Comparison of ENCODE assay signal across 19 cellular contexts in the genomic region with DNA sequence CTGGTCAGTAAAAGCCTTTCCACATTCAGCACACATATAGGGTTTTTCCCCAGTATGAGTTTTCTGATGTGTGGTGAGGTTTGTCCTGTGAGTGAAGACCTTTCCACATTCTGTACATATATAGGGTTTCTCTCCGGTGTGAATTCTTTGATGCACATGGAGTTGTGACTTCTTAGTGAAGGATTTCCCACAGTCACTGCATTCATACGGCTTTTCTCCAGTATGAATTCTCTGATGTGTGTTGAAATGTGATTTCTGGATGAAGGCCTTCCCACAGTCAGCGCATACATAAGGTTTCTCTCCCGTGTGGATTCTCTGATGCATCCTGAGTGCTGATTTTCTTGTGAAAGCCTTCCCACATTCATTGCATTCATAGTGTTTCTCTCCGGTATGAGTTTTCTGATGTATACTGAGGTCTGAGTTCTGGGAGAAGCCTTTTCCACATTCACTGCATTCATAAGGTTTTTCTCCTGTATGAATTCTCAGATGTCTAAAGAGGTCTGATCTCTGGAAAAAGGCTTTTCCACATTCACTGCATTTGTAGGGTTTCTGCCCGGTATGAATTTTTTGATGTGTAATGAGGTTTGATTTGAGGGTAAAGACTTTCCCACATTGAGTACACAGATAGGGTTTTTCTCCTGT. TPM values are rescaled to one million over a fixed set of nuclear protein-coding genes. Genes with fewer than 3 reads are reported as not detected.
DNase-seq lines count a peak whose midpoint lies in the region; ATAC-seq, FAIRE-seq and TF ChIP-seq lines count a peak whose summit lies in the region.
"Had no signal": no experiment of that assay in that cellular context is flagged by ENCODE, and none has a peak within 500 bp of the region (broad histone marks: within the 10 kb centered on the region; RNA-seq: fewer than 3 reads in every experiment).

No MANE protein-coding gene starts in this region.

- no peak overlapping the region for H3K56ac ChIP-seq in H1 (replicated peaks; ENCODE audit: insufficient read length, low read depth, low read length)

- no peak for ATAC-seq in HCT116

- peaks cover 96 to 100% (median 100%) of the 10 kb centered on the region in 11 experiments for H3K9me3 ChIP-seq in BLaER1 treated with 17β-estradiol and CSF1 and Interleukin-3, amounts not matched to agents 10 nM and 100 nM (replicated peaks in 1 of 11)
- peaks cover 8 to 11% of the 10 kb centered on the region in 2 experiments; a peak in 2 of 4 replicates for H3K9me3 ChIP-seq in HCT116 (ENCODE audit: control insufficient read depth in 1 of 2, insufficient read depth in 1 of 2, low read depth in 1 of 2, low read length in 2 of 2)
- H3K9me3 ChIP-seq in H1 (ENCODE audit: insufficient read depth in 2 of 2, low read depth in 1 of 2, low read length in 1 of 2): peaks cover 25 to 35% of the 10 kb centered on the region in 2 experiments

- H3K23me2 ChIP-seq in H1 (ENCODE audit: low read depth, low read length): no peaks in the 10 kb centered on the region

- H2BK5ac ChIP-seq in H1 (ENCODE audit: low read depth, low read length): no peak overlapping the region

- no peak overlapping the region for H3K23ac ChIP-seq in H1 (ENCODE audit: insufficient read length)

- H2BK120ac ChIP-seq in H1 (replicated peaks; ENCODE audit: low read depth, low read length): no peak overlapping the region

- no peaks in the 10 kb centered on the region for H3K79me2 ChIP-seq in HCT116 (ENCODE audit: insufficient read depth, low read length)
- no peaks in the 10 kb centered on the region for H3K79me2 ChIP-seq in H1 (ENCODE audit: control insufficient read depth in 1 of 2, insufficient read depth in 2 of 2, low read length in 2 of 2)

- H3K4ac ChIP-seq in H1 (replicated peaks; ENCODE audit: insufficient read length, low read depth, low read length): no peak overlapping the region

- intact Hi-C loops in HCT116 (cut with micrococcal nuclease): no loop called here

- no peak overlapping the region for H3K9ac ChIP-seq in BLaER1 treated with 17β-estradiol and CSF1 and Interleukin-3, amounts not matched to agents 10 nM and 100 nM
- H3K9ac ChIP-seq in HCT116 (ENCODE audit: low read length): no peak overlapping the region
- no peak overlapping the region for H3K9ac ChIP-seq in H1 (replicated peaks in 1 of 4; ENCODE audit: extremely low read depth in 1 of 4, low read depth in 3 of 4, low read length in 3 of 4)

- no peaks in the 10 kb centered on the region for H3K79me1 ChIP-seq in H1 (ENCODE audit: low read depth, low read length)

- TF ChIP-seq RAD21 in HCT116 (IDR thresholded peaks at IDR 0.05; ENCODE audit: low read depth): no peak
- no peak for TF ChIP-seq RAD21 in H1 (IDR thresholded peaks at IDR 0.05 in 1 of 2, conservative IDR thresholded peaks at IDR 0.05 in 1 of 2; ENCODE audit: low read depth in 2 of 2, low read length in 2 of 2)

- H3K18ac ChIP-seq in H1 (ENCODE audit: extremely low read depth, low read length): no peak overlapping the region

- no peak for TF ChIP-seq POLR2A in HCT116 (IDR thresholded peaks at IDR 0.05; ENCODE audit: borderline replicate concordance, extremely low read depth, insufficient read depth, insufficient read length)
- no peak for TF ChIP-seq POLR2A in H1 (IDR thresholded peaks at IDR 0.05; ENCODE audit: control extremely low read depth in 1 of 2, low read depth in 2 of 2, low read length in 2 of 2)

- H3K4me1 ChIP-seq in BLaER1 treated with 17β-estradiol and CSF1 and Interleukin-3, amounts not matched to agents 10 nM and 100 nM: no peaks in the 10 kb centered on the region
- H3K4me1 ChIP-seq in HCT116 (ENCODE audit: control insufficient read depth in 1 of 2, insufficient read depth in 2 of 2, low read length in 2 of 2): no peaks in the 10 kb centered on the region
- H3K4me1 ChIP-seq in H1 (replicated peaks in 1 of 4; ENCODE audit: control insufficient read depth in 3 of 4, insufficient read depth in 4 of 4, low read length in 3 of 4): no peaks in the 10 kb centered on the region

- H2BK12ac ChIP-seq in H1 (ENCODE audit: low read depth, low read length): no peak overlapping the region

- no peak overlapping the region for H3K4me2 ChIP-seq in BLaER1 treated with 17β-estradiol and CSF1 and Interleukin-3, amounts not matched to agents 10 nM and 100 nM
- H3K4me2 ChIP-seq in HCT116 (ENCODE audit: low read length) (no peak overlapping the region), H1 (ENCODE audit: insufficient read depth in 1 of 2, low read depth in 2 of 2, low read length in 2 of 2) (no peak overlapping the region)

- H2AFZ ChIP-seq in HCT116 (ENCODE audit: low read depth, low read length, poor library complexity, severe bottlenecking): no peak overlapping the region
- H2AFZ ChIP-seq in H1 (ENCODE audit: low read length): no peak overlapping the region

- H4K8ac ChIP-seq in H1 (ENCODE audit: extremely low read depth, insufficient read depth, low read length): no peak overlapping the region

- peaks cover 61 to 90% (median 76%) of the 10 kb centered on the region in 11 experiments for H3K36me3 ChIP-seq in BLaER1 treated with 17β-estradiol and CSF1 and Interleukin-3, amounts not matched to agents 10 nM and 100 nM
- peaks cover 0 to 17% of the 10 kb centered on the region in 2 experiments; a peak in 1 of 4 replicates for H3K36me3 ChIP-seq in HCT116 (ENCODE audit: control insufficient read depth in 1 of 2, insufficient read depth in 2 of 2, low read length in 2 of 2)
- peaks cover 5 to 29% (median 9%) of the 10 kb centered on the region in 4 experiments; a peak in 6 of 8 replicates for H3K36me3 ChIP-seq in H1 (ENCODE audit: control insufficient read depth in 2 of 4, insufficient read depth in 4 of 4, low read length in 3 of 4)

- peak; percentile 24 for FAIRE-seq in H1 (lab: Jason Lieb, UNC)
- FAIRE-seq: GM12892 had no signal

- peaks cover 7 to 52% (median 41%) of the 10 kb centered on the region in 11 experiments; a peak in 19 of 22 replicates for H3K27me3 ChIP-seq in BLaER1 treated with 17β-estradiol and CSF1 and Interleukin-3, amounts not matched to agents 10 nM and 100 nM
- H3K27me3 ChIP-seq in HCT116 (ENCODE audit: insufficient read depth, low read length) (no peaks in the 10 kb centered on the region), H1 (replicated peaks in 1 of 4; ENCODE audit: control insufficient read depth in 3 of 4, extremely low read depth in 1 of 4, insufficient read depth in 3 of 4, low read length in 3 of 4) (no peaks in the 10 kb centered on the region)

- no peak for TF ChIP-seq CTCF in HCT116 (IDR thresholded peaks at IDR 0.05 in 2 of 3, conservative IDR thresholded peaks at IDR 0.05 in 1 of 3; ENCODE audit: borderline replicate concordance in 1 of 3, insufficient read depth in 1 of 3, low read depth in 2 of 3, low read length in 2 of 3)
- TF ChIP-seq CTCF in H1 (IDR thresholded peaks at IDR 0.05; ENCODE audit: control extremely low read depth in 1 of 3, insufficient read depth in 1 of 3, low read depth in 1 of 3, low read length in 3 of 3): no peak

- CTCF ChIA-PET in HCT116 (lab: Charles Lee) (no interaction called here), H1 (lab: Charles Lee; ENCODE audit: partially characterized antibody) (no interaction called here)

- H3K27ac ChIP-seq in BLaER1 treated with 17β-estradiol and CSF1 and Interleukin-3, amounts not matched to agents 10 nM and 100 nM: no peak overlapping the region
- H3K27ac ChIP-seq in HCT116 (ENCODE audit: low read depth, low read length) (no peak overlapping the region), H1 (ENCODE audit: low read depth, low read length) (no peak overlapping the region), caudate nucleus (ENCODE audit: low read depth, low read length) (no peak overlapping the region)

- H2BK20ac ChIP-seq in H1 (ENCODE audit: low read length): no peak overlapping the region

- no peaks in the 10 kb centered on the region for H3K9me2 ChIP-seq in HCT116 (ENCODE audit: insufficient read depth)

- H3K14ac ChIP-seq in H1 (ENCODE audit: insufficient read length): no peak overlapping the region

- no TSS peak for BruUV-seq in HCT116 (replicated peaks; lab: Mats Ljungman, UMichigan)

- no peaks in the 10 kb centered on the region for H4K20me1 ChIP-seq in BLaER1 treated with 17β-estradiol and CSF1 and Interleukin-3, amounts not matched to agents 10 nM and 100 nM
- H4K20me1 ChIP-seq in HCT116 (ENCODE audit: insufficient read depth) (no peaks in the 10 kb centered on the region), H1 (replicated peaks in 1 of 2; ENCODE audit: control insufficient read depth in 1 of 2, insufficient read depth in 2 of 2, low read length in 2 of 2) (no peaks in the 10 kb centered on the region)

- H4K91ac ChIP-seq in H1 (replicated peaks; ENCODE audit: insufficient read length, low read length): no peak overlapping the region

- POLR2A ChIA-PET in HCT116 (lab: Charles Lee) (no interaction called here), H1 (lab: Charles Lee; ENCODE audit: partially characterized antibody) (no interaction called here)

- H2AK5ac ChIP-seq in H1 (ENCODE audit: low read depth, low read length): no peak overlapping the region

- peak overlapping the region in 6 of 10 experiments; percentile 2 to 28 (median 16); a peak in 2 of 20 replicates for H3K4me3 ChIP-seq in BLaER1 treated with 17β-estradiol and CSF1 and Interleukin-3, amounts not matched to agents 10 nM and 100 nM
- H3K4me3 ChIP-seq in HCT116 (replicated peaks in 1 of 2; ENCODE audit: low read depth in 1 of 2, low read length in 2 of 2) (no peak overlapping the region), H1 (ENCODE audit: extremely low read depth in 1 of 4, insufficient read depth in 2 of 4, low read depth in 3 of 4, low read length in 4 of 4) (no peak overlapping the region)

- H2BK15ac ChIP-seq in H1 (ENCODE audit: low read length): no peak overlapping the region

- TF ChIP-seq EP300 in H1 (IDR thresholded peaks at IDR 0.05; ENCODE audit: borderline replicate concordance in 1 of 2, low read depth in 2 of 2, low read length in 2 of 2): no peak

- DNase-seq in HCT116 (ENCODE audit: low read depth, low spot score): no peak
- peak; percentile 2 for DNase-seq in amniotic epithelial cell (ENCODE audit: low read depth)
- DNase-seq in H1 (ENCODE audit: low read depth in 1 of 2, low spot score in 2 of 2): no peak
- DNase-seq in caudate nucleus (lab: John Stamatoyannopoulos, UW): no peak
- DNase-seq in NOMO-1 treated with DMSO at 0.1 percent for 48 hours (lab: John Stamatoyannopoulos, UW; ENCODE audit: unreplicated experiment): no peak
- DNase-seq in dermis blood vessel endothelial cell: no peak
- DNase-seq in activated effector memory CD4-positive, alpha-beta T cell treated with anti-CD3 and anti-CD28 coated beads, Interleukin-2, amount 50 U/mL, for 16 hours: no peak
- DNase-seq: Calu3; CD4-positive, alpha-beta T cell; CD8-positive, alpha-beta memory T cell; DMS53; DMS79 treated with DMSO at 0.1 percent for 48 hours; GF-D8; GOT3; H7; HCEC 1CT; HFFc6 had no signal

- 92% methylated on average over 6 of the region's 6 CpGs; no CpG with 5 or more reads in 1 of the 2 experiments for WGBS in H1 (ENCODE audit: extremely low coverage in 1 of 2, insufficient coverage in 1 of 2, insufficient read length in 1 of 2, insufficient replicate concordance in 2 of 2, low coverage in 1 of 2, low lambda C conversion rate in 2 of 2, missing lambda C conversion rate in 1 of 2), 2 experiments

- H4K5ac ChIP-seq in H1 (ENCODE audit: insufficient read length, low read depth, low read length): no peak overlapping the region

- RAD21 ChIA-PET in HCT116 (lab: Charles Lee; ENCODE audit: low non-redundant PET in 1 of 2, low total read pairs in 2 of 2, uncharacterized antibody in 2 of 2, unreplicated experiment in 2 of 2): no interaction called here

RNA-seq across cellular contexts. Expression of a gene that starts 34.7 kb away (rescaled TPM):
- 7.4 TPM for total RNA-seq in HCT116 (2021; ENCODE audit: unreplicated experiment)
- 2.9 and 3.0 TPM in 2 replicates for polyA plus RNA-seq in HCT116 (2012)
- 4.5 and 5.3 TPM in 2 replicates for total RNA-seq in H1 (2021; fragmentation: NEBNext Ultra II Directional; extraction: Animal tissue kit (Norgen Biotek cat#: 25700))
- 1.2 and 1.8 TPM in 2 replicates for polyA plus RNA-seq in H1 (2011; rRNA removed)
- polyA plus RNA-seq in H1 (2011; cell fraction: cytosol; rRNA removed): 2.3 TPM
- 2.8 TPM for polyA plus RNA-seq in H1 (2011; cell fraction: nucleus; rRNA removed)
- 2.6 to 3.5 TPM (median 2.9 TPM) in 4 replicates for polyA plus RNA-seq in H1 (2012, experiment 1 of 2)
- 0.14 TPM for polyA plus RNA-seq in H1 (2012, experiment 2 of 2)
- polyA plus RNA-seq in H1 (2013, experiment 1 of 2): 3.2 TPM
- 3.1 TPM for polyA plus RNA-seq in H1 (2013, experiment 2 of 2)
- polyA minus RNA-seq in H1 (2011; rRNA and poly(A)+ RNA removed): 6.2 and 7.1 TPM in 2 replicates
- 3.1 TPM for polyA minus RNA-seq in H1 (2011; cell fraction: cytosol; rRNA and poly(A)+ RNA removed)
- 5.7 TPM for polyA minus RNA-seq in H1 (2011; cell fraction: nucleus; rRNA and poly(A)+ RNA removed)
- total RNA-seq in dermis blood vessel endothelial cell: 9.2 and 11.8 TPM in 2 replicates

Comparison
In these comparisons a context has a peak if more than half of its experiments do, and no peak if none do; other contexts are left out.
1. H3K4me3 ChIP-seq: peak in BLaER1 treated with 17β-estradiol and CSF1 and Interleukin-3, amounts not matched to agents 10 nM and 100 nM (6 of 10); none in HCT116 (0 of 2) and H1 (0 of 4).